ENCODE assay signal across 8 cellular contexts in the genomic region with DNA sequence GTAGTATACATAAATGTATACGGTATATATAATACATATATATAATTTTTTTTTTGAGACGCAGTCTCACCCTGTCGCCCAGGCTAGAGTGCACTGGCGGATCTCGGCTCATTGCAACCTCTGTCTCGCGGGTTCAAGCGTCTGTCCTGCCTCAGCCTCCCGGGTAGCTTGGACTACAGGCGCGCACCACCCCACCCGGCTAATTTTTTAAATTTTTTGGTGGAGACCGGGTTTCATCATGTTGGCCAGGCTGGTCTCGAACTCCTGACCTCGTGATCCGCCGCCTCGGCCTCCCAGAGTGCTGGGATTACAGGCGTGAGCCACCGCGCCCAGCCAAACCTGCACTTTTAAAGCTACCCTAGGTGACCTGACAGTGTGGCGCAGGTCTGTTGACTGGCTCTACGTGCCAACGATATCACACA. TPM values are rescaled to one million over a fixed set of nuclear protein-coding genes. Genes with fewer than 3 reads are reported as not detected.
DNase-seq lines count a peak whose midpoint lies in the region; ATAC-seq, FAIRE-seq and TF ChIP-seq lines count a peak whose summit lies in the region.

No MANE protein-coding gene starts in this region.

- peak overlapping the region; percentile 44 for H3K4ac ChIP-seq in H1 (replicated peaks; ENCODE audit: insufficient read length, low read depth, low read length)

- POLR2A ChIA-PET in CD8-positive, alpha-beta T cell (lab: Charles Lee) = interaction anchor here (0.5 to 1.6 kb wide), 6 partner anchors 11 to 626 kb away, joined by 3 to 6 read pairs (median 3); no protein-coding TSS in a partner anchor
- POLR2A ChIA-PET in H1 (lab: Charles Lee; ENCODE audit: partially characterized antibody) = interaction anchor here (0.6 to 9.8 kb wide), 30 partner anchors 9 to 118 kb away, joined by 3 to 154 read pairs (median 5); partner anchors contain the start of gene VASN

- H3K36me3 ChIP-seq in CD8-positive, alpha-beta T cell (ENCODE audit: insufficient read depth, low read length) = no peaks in the 10 kb centered on the region
- H3K36me3 ChIP-seq in Karpas-422 (ENCODE audit: insufficient read depth, low read length) = peaks cover 19% of the 10 kb centered on the region; the same call in 1 of the 2 replicates
- peaks cover 0 to 13% (median under 1%) of the 10 kb centered on the region in 4 experiments; a peak in 4 of 8 replicates for H3K36me3 ChIP-seq in H1 (ENCODE audit: control insufficient read depth in 2 of 4, insufficient read depth in 4 of 4, low read length in 3 of 4)
- H3K36me3 ChIP-seq in neuron (ENCODE audit: insufficient read depth, low read length) = no peaks in the 10 kb centered on the region

- H3K9me3 ChIP-seq in CD8-positive, alpha-beta T cell (ENCODE audit: low read length) = no peaks in the 10 kb centered on the region
- no peaks in the 10 kb centered on the region for H3K9me3 ChIP-seq in Karpas-422 (ENCODE audit: low read length)
- H3K9me3 ChIP-seq in H1 (ENCODE audit: insufficient read depth in 2 of 2, low read depth in 1 of 2, low read length in 1 of 2) = no peaks in the 10 kb centered on the region
- H3K9me3 ChIP-seq in neuron (ENCODE audit: low read length) = no peaks in the 10 kb centered on the region

- H4K91ac ChIP-seq in H1 (replicated peaks; ENCODE audit: insufficient read length, low read length) = peak overlapping the region; percentile 99

- no peak overlapping the region for H2BK120ac ChIP-seq in H1 (replicated peaks; ENCODE audit: low read depth, low read length)

- H3K4me2 ChIP-seq in Karpas-422 (ENCODE audit: low read depth, low read length, poor library complexity, severe bottlenecking) = peak overlapping the region; percentile 76
- H3K4me2 ChIP-seq in H1 (ENCODE audit: insufficient read depth in 1 of 2, low read depth in 2 of 2, low read length in 2 of 2) = peak overlapping the region; percentile 62 to 83

- H3K4me3 Mint-ChIP-seq in CD8-positive, alpha-beta T cell = peak overlapping the region; percentile 93

- peaks cover 16% of the 10 kb centered on the region for H3K4me1 ChIP-seq in CD8-positive, alpha-beta T cell (ENCODE audit: insufficient read depth, low read length)
- H3K4me1 ChIP-seq in Karpas-422 (ENCODE audit: low read length) = peaks cover 20% of the 10 kb centered on the region
- H3K4me1 ChIP-seq in H1 (replicated peaks in 1 of 4; ENCODE audit: control insufficient read depth in 3 of 4, insufficient read depth in 4 of 4, low read length in 3 of 4) = peaks cover 0 to 4% (median 0%) of the 10 kb centered on the region in 4 experiments; a peak in 1 of 7 replicates
- peaks cover 9% of the 10 kb centered on the region for H3K4me1 ChIP-seq in neuron (ENCODE audit: insufficient read depth, low read length)

- TF ChIP-seq RAD21 in H1 (IDR thresholded peaks at IDR 0.05 in 1 of 2, conservative IDR thresholded peaks at IDR 0.05 in 1 of 2; ENCODE audit: low read depth in 2 of 2, low read length in 2 of 2) = no peak

- no peaks in the 10 kb centered on the region for H3K27me3 ChIP-seq in CD8-positive, alpha-beta T cell (ENCODE audit: insufficient read depth, low read length)
- H3K27me3 ChIP-seq in Karpas-422 (ENCODE audit: low read length) (no peaks in the 10 kb centered on the region), H1 (replicated peaks in 1 of 4; ENCODE audit: control insufficient read depth in 3 of 4, extremely low read depth in 1 of 4, insufficient read depth in 3 of 4, low read length in 3 of 4) (peaks cover 0 to 2% (median 0%) of the 10 kb centered on the region in 4 experiments; a peak in 1 of 7 replicates), neuron (ENCODE audit: insufficient read depth, low read length) (no peaks in the 10 kb centered on the region)

- H3K27ac Mint-ChIP-seq in CD8-positive, alpha-beta T cell = peak overlapping the region; percentile 90

- H3K23ac ChIP-seq in H1 (ENCODE audit: insufficient read length) = no peak overlapping the region

- H2BK15ac ChIP-seq in H1 (ENCODE audit: low read length) = peak overlapping the region; percentile 88; the same call in 1 of the 2 replicates

- peak overlapping the region; percentile 99 for H3K9ac ChIP-seq in Karpas-422 (ENCODE audit: low read length)
- peak overlapping the region in 3 of 4 experiments; percentile 84 to 98 (median 96); a peak in 6 of 7 replicates for H3K9ac ChIP-seq in H1 (replicated peaks in 1 of 4; ENCODE audit: extremely low read depth in 1 of 4, low read depth in 3 of 4, low read length in 3 of 4)

- H4K20me1 ChIP-seq in Karpas-422 (ENCODE audit: insufficient read depth, low read depth, low read length) = peaks cover 7% of the 10 kb centered on the region; the same call in 1 of the 2 replicates
- peaks cover 0 to 15% of the 10 kb centered on the region in 2 experiments for H4K20me1 ChIP-seq in H1 (replicated peaks in 1 of 2; ENCODE audit: control insufficient read depth in 1 of 2, insufficient read depth in 2 of 2, low read length in 2 of 2)

- CTCF ChIA-PET in CD8-positive, alpha-beta T cell (lab: Charles Lee) = interaction anchor here (0.6 to 3.3 kb wide), 5 partner anchors 10 to 53 kb away, joined by 3 to 10 read pairs (median 4); no protein-coding TSS in a partner anchor
- CTCF ChIA-PET in H1 (lab: Charles Lee; ENCODE audit: partially characterized antibody) = interaction anchor here (0.6 to 12.6 kb wide), 18 partner anchors 9 to 1195 kb away, joined by 3 to 159 read pairs (median 6); no protein-coding TSS in a partner anchor

- H3K56ac ChIP-seq in H1 (replicated peaks; ENCODE audit: insufficient read length, low read depth, low read length) = no peak overlapping the region

- H2AFZ ChIP-seq in Karpas-422 (ENCODE audit: low read length) = no peak overlapping the region
- no peak overlapping the region for H2AFZ ChIP-seq in H1 (ENCODE audit: low read length)
- H2AFZ ChIP-seq in neuron (ENCODE audit: low read depth, low read length) = no peak overlapping the region

- no peak for ATAC-seq in CD8-positive, alpha-beta T cell

- H3K27me3 Mint-ChIP-seq in CD8-positive, alpha-beta T cell (ENCODE audit: low read depth) = no peaks in the 10 kb centered on the region

- no peak for TF ChIP-seq EP300 in H1 (IDR thresholded peaks at IDR 0.05; ENCODE audit: borderline replicate concordance in 1 of 2, low read depth in 2 of 2, low read length in 2 of 2)

- peaks cover 28% of the 10 kb centered on the region for H3K36me3 Mint-ChIP-seq in CD8-positive, alpha-beta T cell

- H3K4me3 ChIP-seq in CD8-positive, alpha-beta T cell (ENCODE audit: low read depth, low read length) = peak overlapping the region; percentile 92
- H3K4me3 ChIP-seq in Karpas-422 (ENCODE audit: low read length) = peak overlapping the region; percentile 100
- peak overlapping the region; percentile 91 to 97 (median 96) for H3K4me3 ChIP-seq in H1 (ENCODE audit: extremely low read depth in 1 of 4, insufficient read depth in 2 of 4, low read depth in 3 of 4, low read length in 4 of 4)
- peak overlapping the region; percentile 99 for H3K4me3 ChIP-seq in neuron (ENCODE audit: low read length)

- H2BK12ac ChIP-seq in H1 (ENCODE audit: low read depth, low read length) = peak overlapping the region; percentile 95

- WGBS in H1 (ENCODE audit: extremely low coverage in 1 of 2, insufficient coverage in 1 of 2, insufficient read length in 1 of 2, insufficient replicate concordance in 2 of 2, low coverage in 1 of 2, low lambda C conversion rate in 2 of 2, missing lambda C conversion rate in 1 of 2), 2 experiments = 35% methylated on average over 24 of the region's 24 CpGs; no CpG with 5 or more reads in 1 of the 2 experiments

- no peaks in the 10 kb centered on the region for H3K9me2 ChIP-seq in Karpas-422 (replicated peaks; ENCODE audit: insufficient read depth, low read length)

- no peak overlapping the region for H2BK20ac ChIP-seq in H1 (ENCODE audit: low read length)

- intact Hi-C loops in CD8-positive, alpha-beta T cell (cut with DNase I, micrococcal nuclease) = loop anchor here in 1 of 2 experiments (2.0 kb wide), 2 partner anchors 74 to 78 kb away; partner anchors contain the start of genes DNAJA3 and TFAP4

- H3K79me1 ChIP-seq in H1 (ENCODE audit: low read depth, low read length) = peaks cover 11% of the 10 kb centered on the region; the same call in 1 of the 2 replicates

- peak overlapping the region; percentile 81 for H4K8ac ChIP-seq in H1 (ENCODE audit: extremely low read depth, insufficient read depth, low read length)

- no peak for DNase-seq in CD8-positive, alpha-beta T cell
- no peak for DNase-seq in Karpas-422
- DNase-seq in H1 (ENCODE audit: low read depth in 1 of 2, low spot score in 2 of 2) = no peak
- no peak for DNase-seq in RPMI8226
- DNase-seq in cerebellar nuclear complex (lab: John Stamatoyannopoulos, UW) = no peak
- no peak for DNase-seq in NCI-H748 (lab: John Stamatoyannopoulos, UW; ENCODE audit: unreplicated experiment)
- no peak for DNase-seq in NCI-H2227 (lab: John Stamatoyannopoulos, UW; ENCODE audit: unreplicated experiment)

- peak overlapping the region; percentile 96 for H2BK5ac ChIP-seq in H1 (ENCODE audit: low read depth, low read length)

- H3K79me2 ChIP-seq in Karpas-422 (ENCODE audit: low read length) = peaks cover 50% of the 10 kb centered on the region
- peaks cover 18 to 54% of the 10 kb centered on the region in 2 experiments for H3K79me2 ChIP-seq in H1 (ENCODE audit: control insufficient read depth in 1 of 2, insufficient read depth in 2 of 2, low read length in 2 of 2)

- no peak for TF ChIP-seq POLR2A in H1 (IDR thresholded peaks at IDR 0.05; ENCODE audit: control extremely low read depth in 1 of 2, low read depth in 2 of 2, low read length in 2 of 2)

- TF ChIP-seq CTCF in CD8-positive, alpha-beta T cell (IDR thresholded peaks at IDR 0.05) = no peak
- TF ChIP-seq CTCF in H1 (IDR thresholded peaks at IDR 0.05; ENCODE audit: control extremely low read depth in 1 of 3, insufficient read depth in 1 of 3, low read depth in 1 of 3, low read length in 3 of 3) = no peak

- H3K27ac ChIP-seq in CD8-positive, alpha-beta T cell (ENCODE audit: low read depth, low read length) = peak overlapping the region; percentile 80
- H3K27ac ChIP-seq in Karpas-422 (ENCODE audit: low read length) (peak overlapping the region; percentile 66; the same call in 1 of the 2 replicates), H1 (ENCODE audit: low read depth, low read length) (peak overlapping the region; percentile 85; the same call in 1 of the 2 replicates)

- H3K18ac ChIP-seq in H1 (ENCODE audit: extremely low read depth, low read length) = peak overlapping the region; percentile 97

- H3K23me2 ChIP-seq in H1 (ENCODE audit: low read depth, low read length) = no peaks in the 10 kb centered on the region; the same call in 1 of the 2 replicates

- peak overlapping the region; percentile 66; the same call in 1 of the 2 replicates for H2AK5ac ChIP-seq in H1 (ENCODE audit: low read depth, low read length)

- H3K9me3 Mint-ChIP-seq in CD8-positive, alpha-beta T cell = no peaks in the 10 kb centered on the region

- H4K5ac ChIP-seq in H1 (ENCODE audit: insufficient read length, low read depth, low read length) = peak overlapping the region; percentile 66

- H3K14ac ChIP-seq in H1 (ENCODE audit: insufficient read length) = no peak overlapping the region

- peaks cover 47% of the 10 kb centered on the region for H3K4me1 Mint-ChIP-seq in CD8-positive, alpha-beta T cell (ENCODE audit: low read depth)

- FAIRE-seq in H1 (lab: Jason Lieb, UNC) = no peak

RNA-seq across cellular contexts. Expression of gene PAM16, which starts 0.7 kb away (rescaled TPM):
- 10 to 100 TPM; 30.9 to 31.4 TPM for total RNA-seq in CD8-positive, alpha-beta T cell
- total RNA-seq in Karpas-422 (2014; rRNA removed; shearing (Covaris generic); ENCODE audit: low replicate concordance) = 65.6 and 126 TPM in 2 replicates
- 78.3 and 84.4 TPM in 2 replicates for total RNA-seq in H1 (2021; fragmentation: NEBNext Ultra II Directional; extraction: Animal tissue kit (Norgen Biotek cat#: 25700))
- 198 and 228 TPM in 2 replicates for polyA plus RNA-seq in H1 (2011; rRNA removed)
- 154 TPM for polyA plus RNA-seq in H1 (2011; cell fraction: cytosol; rRNA removed)
- 131 TPM for polyA plus RNA-seq in H1 (2011; cell fraction: nucleus; rRNA removed)
- 57.3 to 96.0 TPM (median 90.9 TPM) in 4 replicates for polyA plus RNA-seq in H1 (2012, experiment 1 of 2)
- 222 TPM for polyA plus RNA-seq in H1 (2012, experiment 2 of 2)
- polyA plus RNA-seq in H1 (2013, experiment 1 of 2) = 161 TPM
- polyA plus RNA-seq in H1 (2013, experiment 2 of 2) = 151 TPM
- 12.3 and 15.6 TPM in 2 replicates for polyA minus RNA-seq in H1 (2011; rRNA and poly(A)+ RNA removed)
- 31.5 TPM for polyA minus RNA-seq in H1 (2011; cell fraction: cytosol; rRNA and poly(A)+ RNA removed)
- polyA minus RNA-seq in H1 (2011; cell fraction: nucleus; rRNA and poly(A)+ RNA removed) = 32.7 TPM

RNA-seq across cellular contexts. Expression of gene VASN, which starts 21.3 kb away (rescaled TPM):
- under 1 TPM; 0.57 to 0.83 TPM for total RNA-seq in CD8-positive, alpha-beta T cell
- total RNA-seq in Karpas-422 (2014; rRNA removed; shearing (Covaris generic); ENCODE audit: low replicate concordance) = 4.1 and 8.9 TPM in 2 replicates
- 9.6 and 10.1 TPM in 2 replicates for total RNA-seq in H1 (2021; fragmentation: NEBNext Ultra II Directional; extraction: Animal tissue kit (Norgen Biotek cat#: 25700))
- polyA plus RNA-seq in H1 (2011; rRNA removed) = 11.3 and 25.2 TPM in 2 replicates
- 7.2 TPM for polyA plus RNA-seq in H1 (2011; cell fraction: cytosol; rRNA removed)
- polyA plus RNA-seq in H1 (2011; cell fraction: nucleus; rRNA removed) = 15.2 TPM
- polyA plus RNA-seq in H1 (2012, experiment 1 of 2) = 3.4 to 8.6 TPM (median 7.8 TPM) in 4 replicates
- 6.1 TPM for polyA plus RNA-seq in H1 (2012, experiment 2 of 2)
- polyA plus RNA-seq in H1 (2013, experiment 1 of 2) = 16.7 TPM
- 14.5 TPM for polyA plus RNA-seq in H1 (2013, experiment 2 of 2)
- polyA minus RNA-seq in H1 (2011; rRNA and poly(A)+ RNA removed) = 3.4 and 4.5 TPM in 2 replicates
- polyA minus RNA-seq in H1 (2011; cell fraction: cytosol; rRNA and poly(A)+ RNA removed) = 11.4 TPM
- 22.5 TPM for polyA minus RNA-seq in H1 (2011; cell fraction: nucleus; rRNA and poly(A)+ RNA removed)

RNA-seq across cellular contexts. Expression of gene GLIS2, which starts 34.5 kb away (rescaled TPM):
- not detected for total RNA-seq in CD8-positive, alpha-beta T cell
- total RNA-seq in Karpas-422 (2014; rRNA removed; shearing (Covaris generic); ENCODE audit: low replicate concordance) = 0.07 TPM in 1 of 2 replicates, not detected in the other
- 17.4 and 18.6 TPM in 2 replicates for total RNA-seq in H1 (2021; fragmentation: NEBNext Ultra II Directional; extraction: Animal tissue kit (Norgen Biotek cat#: 25700))
- polyA plus RNA-seq in H1 (2011; rRNA removed) = 4.3 and 7.6 TPM in 2 replicates
- polyA plus RNA-seq in H1 (2011; cell fraction: cytosol; rRNA removed) = 2.7 TPM
- polyA plus RNA-seq in H1 (2011; cell fraction: nucleus; rRNA removed) = 8.4 TPM
- polyA plus RNA-seq in H1 (2012, experiment 1 of 2) = 8.3 to 13.8 TPM (median 12.3 TPM) in 4 replicates
- 11.8 TPM for polyA plus RNA-seq in H1 (2012, experiment 2 of 2)
- polyA plus RNA-seq in H1 (2013, experiment 1 of 2) = 9.4 TPM
- 9.5 TPM for polyA plus RNA-seq in H1 (2013, experiment 2 of 2)
- polyA minus RNA-seq in H1 (2011; rRNA and poly(A)+ RNA removed) = 2.0 and 3.2 TPM in 2 replicates
- polyA minus RNA-seq in H1 (2011; cell fraction: cytosol; rRNA and poly(A)+ RNA removed) = 7.0 TPM
- polyA minus RNA-seq in H1 (2011; cell fraction: nucleus; rRNA and poly(A)+ RNA removed) = 5.7 TPM

Comparison
In these comparisons a context has a peak if more than half of its experiments do, and no peak if none do; other contexts are left out.
1. RNA of gene GLIS2, which starts 34.5 kb away (total RNA-seq): 17.4 to 18.6 TPM in H1; not detected in CD8-positive, alpha-beta T cell and 0.07 TPM in Karpas-422; every median in the first group is over 10 times any median in the second.
2. Peak in every context shown above with its lines, with median percentiles within 50 percentile points of each other: H3K27ac ChIP-seq and H3K4me3 ChIP-seq.